In the genomic region with DNA sequence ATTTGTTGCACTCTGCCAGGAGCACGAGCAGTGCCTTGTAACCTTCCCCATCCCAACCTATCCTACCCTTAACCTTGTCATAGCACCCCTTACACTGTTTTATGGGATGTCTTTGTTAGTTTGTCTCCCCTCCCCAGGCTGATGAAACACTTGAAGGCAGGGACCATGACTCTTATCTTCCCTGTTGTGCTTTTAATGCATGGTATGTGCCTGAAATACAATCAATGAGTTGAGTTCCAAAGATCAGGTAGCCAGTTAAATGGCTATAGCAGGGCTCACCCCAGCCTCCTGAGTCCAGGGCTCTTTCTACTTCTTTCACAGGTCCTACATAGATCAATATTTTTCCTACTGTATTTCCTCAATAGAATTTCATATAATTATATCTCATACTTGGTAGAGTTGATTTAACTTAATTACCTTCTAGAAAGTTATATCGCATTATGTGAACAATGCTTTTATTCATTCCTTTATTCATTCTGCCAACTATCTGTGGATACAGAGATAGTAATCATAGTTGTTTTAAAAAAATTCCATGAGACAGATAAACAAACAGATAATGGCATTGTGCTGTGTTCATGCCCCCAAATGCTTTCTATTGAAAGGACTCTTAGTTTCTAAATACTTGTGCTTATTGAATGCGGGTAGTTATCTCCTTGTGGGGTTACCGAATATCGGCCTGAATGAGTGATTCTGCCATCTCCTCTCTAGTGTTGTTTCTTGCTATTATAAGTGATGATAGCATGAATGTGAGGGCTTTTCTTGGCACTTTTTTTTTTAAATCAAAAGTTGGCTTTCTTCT, we compare ENCODE assay signal across 1 cellular context.
TF ChIP-seq lines count a peak whose summit lies in the region.

No MANE protein-coding gene starts in this region.

TF ChIP-seq in WTC11, 78 proteins besides CTCF, POLR2A, EP300 and RAD21:
- TF ChIP-seq, protein P1, sequence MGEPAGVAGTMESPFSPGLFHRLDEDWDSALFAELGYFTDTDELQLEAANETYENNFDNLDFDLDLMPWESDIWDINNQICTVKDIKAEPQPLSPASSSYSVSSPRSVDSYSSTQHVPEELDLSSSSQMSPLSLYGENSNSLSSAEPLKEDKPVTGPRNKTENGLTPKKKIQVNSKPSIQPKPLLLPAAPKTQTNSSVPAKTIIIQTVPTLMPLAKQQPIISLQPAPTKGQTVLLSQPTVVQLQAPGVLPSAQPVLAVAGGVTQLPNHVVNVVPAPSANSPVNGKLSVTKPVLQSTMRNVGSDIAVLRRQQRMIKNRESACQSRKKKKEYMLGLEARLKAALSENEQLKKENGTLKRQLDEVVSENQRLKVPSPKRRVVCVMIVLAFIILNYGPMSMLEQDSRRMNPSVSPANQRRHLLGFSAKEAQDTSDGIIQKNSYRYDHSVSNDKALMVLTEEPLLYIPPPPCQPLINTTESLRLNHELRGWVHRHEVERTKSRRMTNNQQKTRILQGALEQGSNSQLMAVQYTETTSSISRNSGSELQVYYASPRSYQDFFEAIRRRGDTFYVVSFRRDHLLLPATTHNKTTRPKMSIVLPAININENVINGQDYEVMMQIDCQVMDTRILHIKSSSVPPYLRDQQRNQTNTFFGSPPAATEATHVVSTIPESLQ (CRISPR knock-in tag; IDR thresholded peaks at IDR 0.05): no peak
- TF ChIP-seq ZNF396 (CRISPR knock-in tag; IDR thresholded peaks at IDR 0.05; ENCODE audit: borderline replicate concordance): no peak
- no peak for TF ChIP-seq GABPB1 (CRISPR knock-in tag; IDR thresholded peaks at IDR 0.05)
- TF ChIP-seq, protein P2, sequence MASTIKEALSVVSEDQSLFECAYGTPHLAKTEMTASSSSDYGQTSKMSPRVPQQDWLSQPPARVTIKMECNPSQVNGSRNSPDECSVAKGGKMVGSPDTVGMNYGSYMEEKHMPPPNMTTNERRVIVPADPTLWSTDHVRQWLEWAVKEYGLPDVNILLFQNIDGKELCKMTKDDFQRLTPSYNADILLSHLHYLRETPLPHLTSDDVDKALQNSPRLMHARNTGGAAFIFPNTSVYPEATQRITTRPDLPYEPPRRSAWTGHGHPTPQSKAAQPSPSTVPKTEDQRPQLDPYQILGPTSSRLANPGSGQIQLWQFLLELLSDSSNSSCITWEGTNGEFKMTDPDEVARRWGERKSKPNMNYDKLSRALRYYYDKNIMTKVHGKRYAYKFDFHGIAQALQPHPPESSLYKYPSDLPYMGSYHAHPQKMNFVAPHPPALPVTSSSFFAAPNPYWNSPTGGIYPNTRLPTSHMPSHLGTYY (CRISPR knock-in tag; IDR thresholded peaks at IDR 0.05): no peak
- TF ChIP-seq MLX (CRISPR knock-in tag; IDR thresholded peaks at IDR 0.05): no peak
- TF ChIP-seq, protein P3, sequence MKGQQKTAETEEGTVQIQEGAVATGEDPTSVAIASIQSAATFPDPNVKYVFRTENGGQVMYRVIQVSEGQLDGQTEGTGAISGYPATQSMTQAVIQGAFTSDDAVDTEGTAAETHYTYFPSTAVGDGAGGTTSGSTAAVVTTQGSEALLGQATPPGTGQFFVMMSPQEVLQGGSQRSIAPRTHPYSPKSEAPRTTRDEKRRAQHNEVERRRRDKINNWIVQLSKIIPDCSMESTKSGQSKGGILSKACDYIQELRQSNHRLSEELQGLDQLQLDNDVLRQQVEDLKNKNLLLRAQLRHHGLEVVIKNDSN (CRISPR knock-in tag; IDR thresholded peaks at IDR 0.05): no peak
- TF ChIP-seq, protein P4, sequence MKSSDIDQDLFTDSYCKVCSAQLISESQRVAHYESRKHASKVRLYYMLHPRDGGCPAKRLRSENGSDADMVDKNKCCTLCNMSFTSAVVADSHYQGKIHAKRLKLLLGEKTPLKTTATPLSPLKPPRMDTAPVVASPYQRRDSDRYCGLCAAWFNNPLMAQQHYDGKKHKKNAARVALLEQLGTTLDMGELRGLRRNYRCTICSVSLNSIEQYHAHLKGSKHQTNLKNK (CRISPR knock-in tag; IDR thresholded peaks at IDR 0.05): no peak
- TF ChIP-seq GRHL2 (CRISPR knock-in tag; IDR thresholded peaks at IDR 0.05; ENCODE audit: insufficient replicate concordance, severe bottlenecking): no peak
- TF ChIP-seq ZBTB21 (CRISPR knock-in tag; IDR thresholded peaks at IDR 0.05; ENCODE audit: borderline replicate concordance): no peak
- TF ChIP-seq, protein P5, sequence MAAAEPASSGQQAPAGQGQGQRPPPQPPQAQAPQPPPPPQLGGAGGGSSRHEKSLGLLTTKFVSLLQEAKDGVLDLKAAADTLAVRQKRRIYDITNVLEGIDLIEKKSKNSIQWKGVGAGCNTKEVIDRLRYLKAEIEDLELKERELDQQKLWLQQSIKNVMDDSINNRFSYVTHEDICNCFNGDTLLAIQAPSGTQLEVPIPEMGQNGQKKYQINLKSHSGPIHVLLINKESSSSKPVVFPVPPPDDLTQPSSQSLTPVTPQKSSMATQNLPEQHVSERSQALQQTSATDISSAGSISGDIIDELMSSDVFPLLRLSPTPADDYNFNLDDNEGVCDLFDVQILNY (CRISPR knock-in tag; IDR thresholded peaks at IDR 0.05): no peak
- no peak for TF ChIP-seq CDX4 (CRISPR knock-in tag; IDR thresholded peaks at IDR 0.05; ENCODE audit: borderline replicate concordance)
- no peak for TF ChIP-seq PRDM15 (CRISPR knock-in tag; IDR thresholded peaks at IDR 0.05)
- no peak for TF ChIP-seq SOX15 (CRISPR knock-in tag; IDR thresholded peaks at IDR 0.05)
- no peak for TF ChIP-seq PRRX2 (CRISPR knock-in tag; IDR thresholded peaks at IDR 0.05)
- no peak for TF ChIP-seq SMAD3 (CRISPR knock-in tag; IDR thresholded peaks at IDR 0.05; ENCODE audit: borderline replicate concordance)
- no peak for TF ChIP-seq CBFB (CRISPR knock-in tag; IDR thresholded peaks at IDR 0.05; ENCODE audit: low read depth)
- TF ChIP-seq, protein P6, sequence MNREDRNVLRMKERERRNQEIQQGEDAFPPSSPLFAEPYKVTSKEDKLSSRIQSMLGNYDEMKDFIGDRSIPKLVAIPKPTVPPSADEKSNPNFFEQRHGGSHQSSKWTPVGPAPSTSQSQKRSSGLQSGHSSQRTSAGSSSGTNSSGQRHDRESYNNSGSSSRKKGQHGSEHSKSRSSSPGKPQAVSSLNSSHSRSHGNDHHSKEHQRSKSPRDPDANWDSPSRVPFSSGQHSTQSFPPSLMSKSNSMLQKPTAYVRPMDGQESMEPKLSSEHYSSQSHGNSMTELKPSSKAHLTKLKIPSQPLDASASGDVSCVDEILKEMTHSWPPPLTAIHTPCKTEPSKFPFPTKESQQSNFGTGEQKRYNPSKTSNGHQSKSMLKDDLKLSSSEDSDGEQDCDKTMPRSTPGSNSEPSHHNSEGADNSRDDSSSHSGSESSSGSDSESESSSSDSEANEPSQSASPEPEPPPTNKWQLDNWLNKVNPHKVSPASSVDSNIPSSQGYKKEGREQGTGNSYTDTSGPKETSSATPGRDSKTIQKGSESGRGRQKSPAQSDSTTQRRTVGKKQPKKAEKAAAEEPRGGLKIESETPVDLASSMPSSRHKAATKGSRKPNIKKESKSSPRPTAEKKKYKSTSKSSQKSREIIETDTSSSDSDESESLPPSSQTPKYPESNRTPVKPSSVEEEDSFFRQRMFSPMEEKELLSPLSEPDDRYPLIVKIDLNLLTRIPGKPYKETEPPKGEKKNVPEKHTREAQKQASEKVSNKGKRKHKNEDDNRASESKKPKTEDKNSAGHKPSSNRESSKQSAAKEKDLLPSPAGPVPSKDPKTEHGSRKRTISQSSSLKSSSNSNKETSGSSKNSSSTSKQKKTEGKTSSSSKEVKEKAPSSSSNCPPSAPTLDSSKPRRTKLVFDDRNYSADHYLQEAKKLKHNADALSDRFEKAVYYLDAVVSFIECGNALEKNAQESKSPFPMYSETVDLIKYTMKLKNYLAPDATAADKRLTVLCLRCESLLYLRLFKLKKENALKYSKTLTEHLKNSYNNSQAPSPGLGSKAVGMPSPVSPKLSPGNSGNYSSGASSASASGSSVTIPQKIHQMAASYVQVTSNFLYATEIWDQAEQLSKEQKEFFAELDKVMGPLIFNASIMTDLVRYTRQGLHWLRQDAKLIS (CRISPR knock-in tag; IDR thresholded peaks at IDR 0.05; ENCODE audit: borderline replicate concordance): no peak
